Comparison of ENCODE assay signal across 8 cellular contexts in the genomic region with DNA sequence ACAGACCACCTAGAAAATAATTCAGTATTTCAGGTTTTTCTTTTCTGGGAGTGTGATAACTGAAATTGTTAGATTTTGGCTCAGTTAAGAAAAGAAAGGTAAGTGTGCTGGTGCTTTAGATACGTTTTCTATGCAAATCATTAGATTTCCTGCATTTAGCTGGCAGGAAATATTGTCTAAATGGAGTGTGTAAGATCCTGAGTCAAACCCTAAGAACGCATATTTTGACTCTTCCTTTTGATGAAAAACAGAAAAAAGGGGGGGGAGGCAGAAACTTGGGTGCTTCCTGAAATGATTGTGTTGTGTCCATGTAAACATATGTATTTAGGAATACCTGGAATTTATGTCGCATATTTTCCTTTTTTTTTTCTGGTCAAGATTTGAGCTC. TPM values are rescaled to one million over a fixed set of nuclear protein-coding genes. Genes with fewer than 3 reads are reported as not detected.
DNase-seq lines count a peak whose midpoint lies in the region; ATAC-seq, FAIRE-seq and TF ChIP-seq lines count a peak whose summit lies in the region.

No MANE protein-coding gene starts in this region.

- H3K9me3 Mint-ChIP-seq in T-cell: no peaks in the 10 kb centered on the region

- H3K4me3 Mint-ChIP-seq in T-cell: peak overlapping the region; percentile 87 to 96 (median 92)

- intact Hi-C loops in gastrocnemius medialis (cut with DNase I; ENCODE audit: low total_unique reads): loop anchor here (5.0 kb wide), 2 partner anchors 74 to 109 kb away; no protein-coding TSS in a partner anchor

- peak overlapping the region; percentile 75 to 92 (median 84) for H3K27ac ChIP-seq in gastrocnemius medialis

- no peaks in the 10 kb centered on the region for H3K36me3 ChIP-seq in gastrocnemius medialis

- no peak for TF ChIP-seq CTCF in fibroblast of mammary gland (conservative IDR thresholded peaks at IDR 0.05; ENCODE audit: control insufficient read depth, insufficient read depth, low read depth, low read length)
- TF ChIP-seq CTCF in gastrocnemius medialis (IDR thresholded peaks at IDR 0.05 in 4 of 5, conservative IDR thresholded peaks at IDR 0.05 in 1 of 5): no peak

- no peaks in the 10 kb centered on the region for H3K9me3 ChIP-seq in gastrocnemius medialis

- peak overlapping the region; percentile 87 to 89 for H3K27ac Mint-ChIP-seq in T-cell

- H3K36me3 Mint-ChIP-seq in T-cell: no peaks in the 10 kb centered on the region

- no peak for TF ChIP-seq POLR2A in gastrocnemius medialis (IDR thresholded peaks at IDR 0.05)

- H3K27me3 ChIP-seq in gastrocnemius medialis: no peaks in the 10 kb centered on the region

- DNase-seq in GM19239 (ENCODE audit: insufficient read length, low spot score) (no peak), T-cell (no peak), fibroblast of mammary gland (ENCODE audit: low read depth) (peak; percentile 55), gastrocnemius medialis (no peak), NCI-H446 treated with DMSO at 0.1 percent for 48 hours (lab: John Stamatoyannopoulos, UW) (no peak)

- H3K4me3 ChIP-seq in fibroblast of mammary gland (ENCODE audit: control insufficient read depth, low read depth, low read length) (peak overlapping the region; percentile 79), gastrocnemius medialis (peak overlapping the region; percentile 66 to 86 (median 76))

- H3K27me3 Mint-ChIP-seq in T-cell: no peaks in the 10 kb centered on the region

- ATAC-seq in T-cell (replicated peaks in 1 of 4) (no peak), gastrocnemius medialis (no peak), GM21367 (IDR thresholded peaks at IDR 0.05; ENCODE audit: unreplicated experiment) (no peak), GM19467 (IDR thresholded peaks at IDR 0.05; ENCODE audit: unreplicated experiment) (no peak), HG03108 (IDR thresholded peaks at IDR 0.05; ENCODE audit: unreplicated experiment) (no peak)

- CTCF ChIA-PET in T-cell (lab: Charles Lee): interaction anchor here (0.6 to 2.3 kb wide), 9 partner anchors 9 to 1178 kb away, joined by 3 to 7 read pairs (median 5); partner anchors contain the start of gene RGS10 (in 1 of the 2)

- FAIRE-seq in GM19239 (lab: Jason Lieb, UNC): peak; percentile 75

- in situ Hi-C loops in gastrocnemius medialis (cut with MboI; ENCODE audit: low sequenced_read_pairs in 4 of 4): loop anchor here in 1 of 4 donors (5.0 to 10.0 kb wide), 2 partner anchors 206 to 234 kb away; no protein-coding TSS in a partner anchor

- peaks cover 48 to 58% (median 55%) of the 10 kb centered on the region in 3 donors for H3K4me1 Mint-ChIP-seq in T-cell

- POLR2A ChIA-PET in T-cell (lab: Charles Lee): interaction anchor here (0.6 to 1.1 kb wide), 5 partner anchors 14 to 344 kb away, joined by 3 to 4 read pairs (median 4); no protein-coding TSS in a partner anchor

- H3K4me1 ChIP-seq in gastrocnemius medialis: peaks cover 7 to 18% of the 10 kb centered on the region in 2 donors

RNA-seq across cellular contexts. Expression of gene GRK5, which starts 1.2 kb away (rescaled TPM):
- total RNA-seq in T-cell (10 to 100 TPM; 21.7 to 36.8 (median 30.6) TPM), gastrocnemius medialis (10 to 100 TPM in 1 of 4 donors, 1 to 10 TPM in 3; 6.2 to 12.5 (median 9.1) TPM)

RNA-seq across cellular contexts. Expression of gene PRDX3, which starts 29.9 kb away (rescaled TPM):
- 10 to 100 TPM; 15.7 to 36.2 (median 34.7) TPM for total RNA-seq in T-cell
- 100 to 1,000 TPM; 227 to 342 (median 250) TPM for total RNA-seq in gastrocnemius medialis

RNA-seq across cellular contexts. Expression of gene SFXN4, which starts 43.0 kb away (rescaled TPM):
- total RNA-seq in T-cell: 10 to 100 TPM; 10.4 to 19.4 (median 13.9) TPM
- 10 to 100 TPM; 25.6 to 69.7 (median 39.8) TPM for total RNA-seq in gastrocnemius medialis

Comparison
In these comparisons a context has a peak if more than half of its experiments do, and no peak if none do; other contexts are left out.
1. RNA of gene PRDX3, which starts 29.9 kb away (total RNA-seq): 227 to 342 TPM in gastrocnemius medialis; 15.7 to 36.2 TPM in T-cell; every median in the first group is over 4 times any median in the second.